1 cellular context compared by ENCODE assay signal in genomic region chr1:9066945-9067807, GRCh38.
TF ChIP-seq lines count a peak whose summit lies in the region.

No MANE protein-coding gene starts in this region.

TF ChIP-seq in K562, 482 proteins besides CTCF, POLR2A, EP300 and RAD21 (continued from another document and continues in another):
- TF ChIP-seq, protein P1, sequence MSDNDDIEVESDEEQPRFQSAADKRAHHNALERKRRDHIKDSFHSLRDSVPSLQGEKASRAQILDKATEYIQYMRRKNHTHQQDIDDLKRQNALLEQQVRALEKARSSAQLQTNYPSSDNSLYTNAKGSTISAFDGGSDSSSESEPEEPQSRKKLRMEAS (CRISPR knock-in tag; IDR thresholded peaks at IDR 0.05) = peak; percentile 72
- TF ChIP-seq ZNF274 (IDR thresholded peaks at IDR 0.05; ENCODE audit: borderline replicate concordance, low read depth, low read length) = no peak
- TF ChIP-seq, protein P2, sequence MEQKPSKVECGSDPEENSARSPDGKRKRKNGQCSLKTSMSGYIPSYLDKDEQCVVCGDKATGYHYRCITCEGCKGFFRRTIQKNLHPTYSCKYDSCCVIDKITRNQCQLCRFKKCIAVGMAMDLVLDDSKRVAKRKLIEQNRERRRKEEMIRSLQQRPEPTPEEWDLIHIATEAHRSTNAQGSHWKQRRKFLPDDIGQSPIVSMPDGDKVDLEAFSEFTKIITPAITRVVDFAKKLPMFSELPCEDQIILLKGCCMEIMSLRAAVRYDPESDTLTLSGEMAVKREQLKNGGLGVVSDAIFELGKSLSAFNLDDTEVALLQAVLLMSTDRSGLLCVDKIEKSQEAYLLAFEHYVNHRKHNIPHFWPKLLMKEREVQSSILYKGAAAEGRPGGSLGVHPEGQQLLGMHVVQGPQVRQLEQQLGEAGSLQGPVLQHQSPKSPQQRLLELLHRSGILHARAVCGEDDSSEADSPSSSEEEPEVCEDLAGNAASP (IDR thresholded peaks at IDR 0.05) = no peak
- TF ChIP-seq ZNF175 (CRISPR knock-in tag; IDR thresholded peaks at IDR 0.05; ENCODE audit: low read depth) = no peak
- TF ChIP-seq MAFF (IDR thresholded peaks at IDR 0.05; ENCODE audit: low read length) = no peak
- TF ChIP-seq PRMT5 (CRISPR knock-in tag; IDR thresholded peaks at IDR 0.05) = 0 out of 2 replicates have a peak, but pooled peaks have one; percentile 52
- 0 out of 2 replicates have a peak, but pooled peaks have one; percentile 13 for TF ChIP-seq VEZF1 (CRISPR knock-in tag; IDR thresholded peaks at IDR 0.05)
- TF ChIP-seq ZNF780A (CRISPR knock-in tag; IDR thresholded peaks at IDR 0.05) = no peak
- TF ChIP-seq, protein P3, sequence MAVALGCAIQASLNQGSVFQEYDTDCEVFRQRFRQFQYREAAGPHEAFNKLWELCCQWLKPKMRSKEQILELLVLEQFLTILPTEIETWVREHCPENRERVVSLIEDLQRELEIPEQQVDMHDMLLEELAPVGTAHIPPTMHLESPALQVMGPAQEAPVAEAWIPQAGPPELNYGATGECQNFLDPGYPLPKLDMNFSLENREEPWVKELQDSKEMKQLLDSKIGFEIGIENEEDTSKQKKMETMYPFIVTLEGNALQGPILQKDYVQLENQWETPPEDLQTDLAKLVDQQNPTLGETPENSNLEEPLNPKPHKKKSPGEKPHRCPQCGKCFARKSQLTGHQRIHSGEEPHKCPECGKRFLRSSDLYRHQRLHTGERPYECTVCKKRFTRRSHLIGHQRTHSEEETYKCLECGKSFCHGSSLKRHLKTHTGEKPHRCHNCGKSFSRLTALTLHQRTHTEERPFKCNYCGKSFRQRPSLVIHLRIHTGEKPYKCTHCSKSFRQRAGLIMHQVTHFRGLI (CRISPR knock-in tag; IDR thresholded peaks at IDR 0.05) = no peak
- peak; percentile 93 for TF ChIP-seq MGA (IDR thresholded peaks at IDR 0.05)
- TF ChIP-seq ILF3 (IDR thresholded peaks at IDR 0.05; ENCODE audit: borderline replicate concordance) = no peak
- TF ChIP-seq GATAD2B (IDR thresholded peaks at IDR 0.05; ENCODE audit: borderline replicate concordance) = no peak
- TF ChIP-seq CHD1 (IDR thresholded peaks at IDR 0.05; ENCODE audit: low read length) = no peak
- TF ChIP-seq, protein P4, sequence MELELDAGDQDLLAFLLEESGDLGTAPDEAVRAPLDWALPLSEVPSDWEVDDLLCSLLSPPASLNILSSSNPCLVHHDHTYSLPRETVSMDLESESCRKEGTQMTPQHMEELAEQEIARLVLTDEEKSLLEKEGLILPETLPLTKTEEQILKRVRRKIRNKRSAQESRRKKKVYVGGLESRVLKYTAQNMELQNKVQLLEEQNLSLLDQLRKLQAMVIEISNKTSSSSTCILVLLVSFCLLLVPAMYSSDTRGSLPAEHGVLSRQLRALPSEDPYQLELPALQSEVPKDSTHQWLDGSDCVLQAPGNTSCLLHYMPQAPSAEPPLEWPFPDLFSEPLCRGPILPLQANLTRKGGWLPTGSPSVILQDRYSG (tag; conservative IDR thresholded peaks at IDR 0.05; ENCODE audit: low read depth) = no peak
- TF ChIP-seq, protein P5, sequence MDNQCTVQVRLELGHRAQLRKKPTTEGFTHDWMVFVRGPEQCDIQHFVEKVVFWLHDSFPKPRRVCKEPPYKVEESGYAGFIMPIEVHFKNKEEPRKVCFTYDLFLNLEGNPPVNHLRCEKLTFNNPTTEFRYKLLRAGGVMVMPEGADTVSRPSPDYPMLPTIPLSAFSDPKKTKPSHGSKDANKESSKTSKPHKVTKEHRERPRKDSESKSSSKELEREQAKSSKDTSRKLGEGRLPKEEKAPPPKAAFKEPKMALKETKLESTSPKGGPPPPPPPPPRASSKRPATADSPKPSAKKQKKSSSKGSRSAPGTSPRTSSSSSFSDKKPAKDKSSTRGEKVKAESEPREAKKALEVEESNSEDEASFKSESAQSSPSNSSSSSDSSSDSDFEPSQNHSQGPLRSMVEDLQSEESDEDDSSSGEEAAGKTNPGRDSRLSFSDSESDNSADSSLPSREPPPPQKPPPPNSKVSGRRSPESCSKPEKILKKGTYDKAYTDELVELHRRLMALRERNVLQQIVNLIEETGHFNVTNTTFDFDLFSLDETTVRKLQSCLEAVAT (IDR thresholded peaks at IDR 0.05) = no peak
- no peak for TF ChIP-seq NR2C2 (CRISPR knock-in tag; IDR thresholded peaks at IDR 0.05)
- TF ChIP-seq NR2C2 (tag; IDR thresholded peaks at IDR 0.05) = 0 out of 2 replicates have a peak, but pooled peaks have one; percentile 16
- no peak for TF ChIP-seq ARID4B (CRISPR knock-in tag; IDR thresholded peaks at IDR 0.05)
- TF ChIP-seq CCAR2 (IDR thresholded peaks at IDR 0.05; ENCODE audit: low read depth, low read length) = no peak
- TF ChIP-seq, protein P6, sequence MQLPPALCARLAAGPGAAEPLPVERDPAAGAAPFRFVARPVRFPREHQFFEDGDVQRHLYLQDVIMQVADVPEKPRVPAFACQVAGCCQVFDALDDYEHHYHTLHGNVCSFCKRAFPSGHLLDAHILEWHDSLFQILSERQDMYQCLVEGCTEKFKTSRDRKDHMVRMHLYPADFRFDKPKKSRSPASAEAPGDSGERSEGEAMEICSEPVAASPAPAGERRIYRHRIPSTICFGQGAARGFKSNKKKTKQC (CRISPR knock-in tag; IDR thresholded peaks at IDR 0.05) = peak; percentile 93; the same call in 1 of the 2 replicates
- TF ChIP-seq SAFB (IDR thresholded peaks at IDR 0.05; ENCODE audit: borderline replicate concordance, low read depth, low read length) = no peak
- TF ChIP-seq, protein P7, sequence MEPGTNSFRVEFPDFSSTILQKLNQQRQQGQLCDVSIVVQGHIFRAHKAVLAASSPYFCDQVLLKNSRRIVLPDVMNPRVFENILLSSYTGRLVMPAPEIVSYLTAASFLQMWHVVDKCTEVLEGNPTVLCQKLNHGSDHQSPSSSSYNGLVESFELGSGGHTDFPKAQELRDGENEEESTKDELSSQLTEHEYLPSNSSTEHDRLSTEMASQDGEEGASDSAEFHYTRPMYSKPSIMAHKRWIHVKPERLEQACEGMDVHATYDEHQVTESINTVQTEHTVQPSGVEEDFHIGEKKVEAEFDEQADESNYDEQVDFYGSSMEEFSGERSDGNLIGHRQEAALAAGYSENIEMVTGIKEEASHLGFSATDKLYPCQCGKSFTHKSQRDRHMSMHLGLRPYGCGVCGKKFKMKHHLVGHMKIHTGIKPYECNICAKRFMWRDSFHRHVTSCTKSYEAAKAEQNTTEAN (CRISPR knock-in tag; IDR thresholded peaks at IDR 0.05) = no peak
- TF ChIP-seq, protein P8, sequence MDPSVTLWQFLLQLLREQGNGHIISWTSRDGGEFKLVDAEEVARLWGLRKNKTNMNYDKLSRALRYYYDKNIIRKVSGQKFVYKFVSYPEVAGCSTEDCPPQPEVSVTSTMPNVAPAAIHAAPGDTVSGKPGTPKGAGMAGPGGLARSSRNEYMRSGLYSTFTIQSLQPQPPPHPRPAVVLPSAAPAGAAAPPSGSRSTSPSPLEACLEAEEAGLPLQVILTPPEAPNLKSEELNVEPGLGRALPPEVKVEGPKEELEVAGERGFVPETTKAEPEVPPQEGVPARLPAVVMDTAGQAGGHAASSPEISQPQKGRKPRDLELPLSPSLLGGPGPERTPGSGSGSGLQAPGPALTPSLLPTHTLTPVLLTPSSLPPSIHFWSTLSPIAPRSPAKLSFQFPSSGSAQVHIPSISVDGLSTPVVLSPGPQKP (CRISPR knock-in tag; IDR thresholded peaks at IDR 0.05) = no peak
